ENCODE assay signal across 1 cellular context in genomic region chr10:5376450-5376849, GRCh38.
TF ChIP-seq lines count a peak whose summit lies in the region.

No MANE protein-coding gene starts in this region.

TF ChIP-seq in IMR-90, 13 proteins besides CTCF, POLR2A, EP300 and RAD21 (continued from another document):
- no peak for TF ChIP-seq USF2 (IDR thresholded peaks at IDR 0.05; ENCODE audit: low read depth, low read length)
- no peak for TF ChIP-seq BHLHE40 (IDR thresholded peaks at IDR 0.05; ENCODE audit: low read depth, low read length)
